In the genomic region with DNA sequence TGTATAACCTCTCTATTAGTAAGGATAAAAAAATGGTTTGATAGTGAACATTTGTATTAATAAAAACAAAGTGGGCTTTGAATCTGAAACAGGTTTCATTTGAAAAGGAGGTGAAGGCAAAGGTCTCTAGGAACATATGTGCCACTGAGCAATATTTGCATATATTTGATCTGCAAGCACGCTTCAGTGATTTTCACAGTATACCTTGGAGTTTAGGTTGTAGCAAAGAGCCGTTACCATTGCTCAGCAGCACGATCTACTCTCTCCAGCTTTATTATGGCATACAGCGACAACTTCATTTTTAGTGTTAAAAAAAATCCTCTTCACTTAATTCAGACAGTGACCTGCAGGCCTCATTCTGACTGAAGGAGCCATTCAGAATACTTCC, we compare ENCODE assay signal across 12 cellular contexts.
DNase-seq lines count a peak whose midpoint lies in the region; ATAC-seq and TF ChIP-seq lines count a peak whose summit lies in the region.
"Had no signal": no experiment of that assay in that cellular context is flagged by ENCODE, and none has a peak within 500 bp of the region (broad histone marks: within the 10 kb centered on the region; RNA-seq: fewer than 3 reads in every experiment).

No MANE protein-coding gene starts in this region.

- H3K36me3 ChIP-seq in ectodermal cell (ENCODE audit: control insufficient read depth, insufficient read depth, low read length) = no peaks in the 10 kb centered on the region
- H3K36me3 ChIP-seq: brain microvascular endothelial cell, esophagus squamous epithelium had no signal

- ATAC-seq in GM18868 (IDR thresholded peaks at IDR 0.05; ENCODE audit: unreplicated experiment) = peak; percentile 41
- ATAC-seq in HG03565 (IDR thresholded peaks at IDR 0.05; ENCODE audit: unreplicated experiment) = peak; percentile 39
- no peak for ATAC-seq in GM21576 (IDR thresholded peaks at IDR 0.05; ENCODE audit: unreplicated experiment)
- ATAC-seq: activated T-cell treated with anti-CD3 and anti-CD28 coated beads, Interleukin-2, amount 50 U/mL, for 4 hours had no signal

- DNase-seq in progenitor cell of endocrine pancreas (ENCODE audit: low spot score, unreplicated experiment) (no peak), GM10248 (ENCODE audit: extremely low spot score) (no peak), medulla oblongata (ENCODE audit: extremely low spot score) (no peak)
- no peak for DNase-seq in stimulated activated CD4-positive, alpha-beta T cell treated with anti-CD3 and anti-CD28 coated beads, Interleukin-4, amount 100 ng/mL, for 4 hours
- DNase-seq: activated T-cell treated with anti-CD3 and anti-CD28 coated beads, Interleukin-2, amount 50 U/mL, for 4 hours; esophagus squamous epithelium; NCI-H1694 treated with DMSO at 0.1 percent for 48 hours had no signal

- no peaks in the 10 kb centered on the region for H3K36me3 Mint-ChIP-seq in progenitor cell of endocrine pancreas (ENCODE audit: insufficient read depth)

- CTCF ChIA-PET in GM10248 (lab: Yijun Ruan, JAX) = interaction anchor here (1.6 kb wide), 1 partner anchor 9 kb away, joined by 3 read pairs; no protein-coding TSS in a partner anchor

- peaks cover 4% of the 10 kb centered on the region for H3K9me3 Mint-ChIP-seq in progenitor cell of endocrine pancreas (ENCODE audit: low read depth)
- H3K9me3 Mint-ChIP-seq: activated T-cell treated with anti-CD3 and anti-CD28 coated beads, Interleukin-2, amount 50 U/mL, for 4 hours had no signal

- WGBS in ectodermal cell, 2 experiments = 73 to 83% methylated on average over 4 of the region's 4 CpGs

- H3K4me3 Mint-ChIP-seq in progenitor cell of endocrine pancreas (ENCODE audit: low read depth) = no peak overlapping the region
- H3K4me3 Mint-ChIP-seq: activated T-cell treated with anti-CD3 and anti-CD28 coated beads, Interleukin-2, amount 50 U/mL, for 4 hours had no signal

- no peaks in the 10 kb centered on the region for H3K27me3 ChIP-seq in ectodermal cell (ENCODE audit: control insufficient read depth, insufficient read depth, low read length, poor library complexity, severe bottlenecking)
- H3K27me3 ChIP-seq: brain microvascular endothelial cell, esophagus squamous epithelium had no signal

- no peaks in the 10 kb centered on the region for H3K27me3 Mint-ChIP-seq in progenitor cell of endocrine pancreas

- peaks cover 23% of the 10 kb centered on the region for H3K4me1 ChIP-seq in ectodermal cell (ENCODE audit: control insufficient read depth, insufficient read depth, low read length)

- no peaks in the 10 kb centered on the region for H3K9me3 ChIP-seq in ectodermal cell (ENCODE audit: control insufficient read depth, low read length)

- peak overlapping the region; percentile 40 for H3K27ac Mint-ChIP-seq in progenitor cell of endocrine pancreas

- H3K27ac ChIP-seq in ectodermal cell (ENCODE audit: insufficient read depth, low read depth, low read length, poor library complexity, severe bottlenecking) = peak overlapping the region; percentile 45
- H3K27ac ChIP-seq: esophagus squamous epithelium had no signal

- H3K4me1 Mint-ChIP-seq in progenitor cell of endocrine pancreas (ENCODE audit: low read depth) = peaks cover 11% of the 10 kb centered on the region

- no peak overlapping the region for H3K4me3 ChIP-seq in ectodermal cell (ENCODE audit: insufficient read depth, low read depth, low read length)

- TF ChIP-seq CTCF in progenitor cell of endocrine pancreas (IDR thresholded peaks at IDR 0.05; ENCODE audit: unreplicated experiment) (no peak), GM10248 (IDR thresholded peaks at IDR 0.05; ENCODE audit: control extremely low read depth, extremely low read depth, low read depth, missing control alignments) (no peak)

- POLR2A ChIA-PET in GM10248 (lab: Yijun Ruan, JAX) = no interaction called here
